Comparison of ENCODE assay signal across 23 cellular contexts in the genomic region with DNA sequence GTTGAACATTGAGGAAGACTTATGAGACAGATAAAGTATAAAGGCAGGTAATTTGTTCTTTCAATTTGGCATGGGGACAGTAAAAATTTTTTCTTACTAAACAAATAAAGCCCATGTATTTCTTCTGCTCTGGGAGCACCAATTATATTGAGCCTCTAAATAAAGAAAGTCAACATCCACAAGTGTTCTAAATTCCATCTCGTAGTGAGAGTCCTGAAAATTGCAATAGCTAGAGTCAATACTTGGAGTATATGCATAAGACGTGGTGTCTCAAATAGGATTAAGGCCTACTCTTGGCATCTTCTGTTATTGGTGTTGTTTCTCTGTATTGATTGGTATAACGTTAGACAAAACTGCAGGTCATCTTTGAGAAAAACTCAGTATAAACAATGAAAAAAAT.
"Had no signal": no experiment of that assay in that cellular context is flagged by ENCODE, and none has a peak within 500 bp of the region (broad histone marks: within the 10 kb centered on the region; RNA-seq: fewer than 3 reads in every experiment).

No MANE protein-coding gene starts in this region.

- ATAC-seq: activated CD8-positive, alpha-beta T cell treated with anti-CD3 and anti-CD28 coated beads for 36 hours; activated T-helper 17 cell treated with anti-CD3 and anti-CD28 coated beads, Interleukin-2, amount 50 U/mL, for 72 hours; gastroesophageal sphincter; heart left ventricle; stimulated activated naive CD8-positive, alpha-beta T cell treated with anti-CD3 and anti-CD28 coated beads, Interleukin-15, amount 100 ng/mL, for 72 hours had no signal

- H3K4me3 ChIP-seq: dorsolateral prefrontal cortex, esophagus muscularis mucosa, gastroesophageal sphincter, heart left ventricle, prostate gland, right atrium auricular region, skin epidermis, suprapubic skin, transverse colon had no signal

- H3K36me3 ChIP-seq: esophagus muscularis mucosa, gastroesophageal sphincter, heart left ventricle, prostate gland, right atrium auricular region, suprapubic skin, transverse colon had no signal

- H3K9me3 ChIP-seq: esophagus muscularis mucosa, gastroesophageal sphincter, heart left ventricle, prostate gland, right atrium auricular region, suprapubic skin, transverse colon had no signal

- DNase-seq: activated CD4-positive, alpha-beta T cell treated with anti-CD3 and anti-CD28 coated beads for 48 hours; activated CD4-positive, CD25-positive, alpha-beta regulatory T cell; activated CD8-positive, alpha-beta T cell treated with anti-CD3 and anti-CD28 coated beads for 36 hours; activated naive CD4-positive, alpha-beta T cell; activated naive CD8-positive, alpha-beta T cell treated with anti-CD3 and anti-CD28 coated beads for 36 hours; activated T-cell treated with anti-CD3 and anti-CD28 coated beads, Interleukin-2, amount 50 U/mL, for 1 hour; amniotic stem cell; caudate nucleus; dorsolateral prefrontal cortex; heart left ventricle; stimulated activated CD4-positive, alpha-beta T cell treated with anti-CD3 and anti-CD28 coated beads, Interleukin-15, amount 100 ng/mL, for 24 hours; stimulated activated CD4-positive, alpha-beta T cell treated with anti-CD3 and anti-CD28 coated beads, Interleukin-2, amount 100 ng/mL, for 48 hours; stimulated activated naive CD8-positive, alpha-beta T cell treated with anti-CD3 and anti-CD28 coated beads, Interleukin-15, amount 100 ng/mL, for 72 hours; T1000; transverse colon had no signal

- H3K27ac ChIP-seq: dorsolateral prefrontal cortex, esophagus muscularis mucosa, gastroesophageal sphincter, heart left ventricle, prostate gland, right atrium auricular region, skin epidermis, suprapubic skin, transverse colon had no signal

- H3K27me3 ChIP-seq: esophagus muscularis mucosa, gastroesophageal sphincter, right atrium auricular region, suprapubic skin, transverse colon had no signal

- H3K4me1 ChIP-seq: esophagus muscularis mucosa, gastroesophageal sphincter, prostate gland, right atrium auricular region, suprapubic skin had no signal

- FAIRE-seq: colon had no signal
